Comparison of ENCODE assay signal across 29 cellular contexts in the genomic region with DNA sequence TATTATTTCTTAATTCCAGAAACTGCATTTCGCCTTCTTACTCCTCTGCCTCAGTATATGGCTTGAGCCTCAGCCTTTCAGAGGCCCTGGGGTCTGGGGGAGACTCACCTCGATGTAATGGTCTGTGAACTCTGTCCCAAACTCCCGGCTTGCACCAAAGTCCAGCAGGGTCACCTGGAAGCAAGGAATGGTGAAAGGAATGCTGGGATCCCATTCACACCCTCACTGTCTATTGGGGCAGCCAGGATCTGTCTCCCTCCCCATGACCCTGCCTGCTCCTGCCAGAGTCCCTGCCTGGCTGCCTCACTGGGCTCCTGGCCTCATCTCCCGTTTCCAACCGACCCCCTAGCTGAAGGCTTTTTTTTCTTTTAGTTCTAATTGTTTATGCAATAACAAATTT.
"Had no signal": no experiment of that assay in that cellular context is flagged by ENCODE, and none has a peak within 500 bp of the region (broad histone marks: within the 10 kb centered on the region; RNA-seq: fewer than 3 reads in every experiment).

No MANE protein-coding gene starts in this region.

- H3K9me3 Mint-ChIP-seq: activated CD4-positive, alpha-beta memory T cell treated with anti-CD3 and anti-CD28 coated beads, Interleukin-2, amount 10 ng/mL, durations not matched to agents 7 days and 5 days; activated CD4-positive, alpha-beta T cell treated with anti-CD3 and anti-CD28 coated beads, Interleukin-2, amount 10 ng/mL, durations not matched to agents 7 days and 5 days; activated naive CD4-positive, alpha-beta T cell treated with anti-CD3 and anti-CD28 coated beads, Interleukin-2, amount 10 ng/mL, durations not matched to agents 7 days and 5 days; activated naive CD4-positive, alpha-beta T cell treated with anti-CD3 and anti-CD28 coated beads, Interleukin-2, amount 50 U/mL, for 72 hours; activated naive CD8-positive, alpha-beta T cell treated with anti-CD3 and anti-CD28 coated beads, Interleukin-2, amount 10 ng/mL, durations not matched to agents 7 days and 5 days; activated T-cell treated with anti-CD3 and anti-CD28 coated beads, Interleukin-2, amount 50 U/mL, for 24 hours; activated T-cell treated with anti-CD3 and anti-CD28 coated beads, Interleukin-2, amount 50 U/mL, for 72 hours; central memory CD8-positive, alpha-beta T cell; dendritic cell treated with granulocyte-macrophage colony-stimulating factor and Interleukin-4, amounts not matched to agents 40 ng/mL and 50 ng/mL, for 4 days; endodermal cell had no signal

- H3K36me3 ChIP-seq: brain microvascular endothelial cell had no signal

- H3K27me3 ChIP-seq: ascending aorta, brain microvascular endothelial cell, dorsolateral prefrontal cortex, heart left ventricle had no signal

- FAIRE-seq: bronchial epithelial cell, frontal cortex had no signal

- H3K4me3 Mint-ChIP-seq: activated CD4-positive, alpha-beta memory T cell treated with anti-CD3 and anti-CD28 coated beads, Interleukin-2, amount 10 ng/mL, durations not matched to agents 7 days and 5 days; activated CD4-positive, alpha-beta T cell treated with anti-CD3 and anti-CD28 coated beads, Interleukin-2, amount 10 ng/mL, durations not matched to agents 7 days and 5 days; activated naive CD4-positive, alpha-beta T cell treated with anti-CD3 and anti-CD28 coated beads, Interleukin-2, amount 10 ng/mL, durations not matched to agents 7 days and 5 days; activated naive CD8-positive, alpha-beta T cell treated with anti-CD3 and anti-CD28 coated beads, Interleukin-2, amount 10 ng/mL, durations not matched to agents 7 days and 5 days; activated T-cell treated with anti-CD3 and anti-CD28 coated beads, Interleukin-2, amount 50 U/mL, for 24 hours; activated T-cell treated with anti-CD3 and anti-CD28 coated beads, Interleukin-2, amount 50 U/mL, for 72 hours; central memory CD8-positive, alpha-beta T cell; dendritic cell treated with granulocyte-macrophage colony-stimulating factor and Interleukin-4, amounts not matched to agents 40 ng/mL and 50 ng/mL, for 4 days; endodermal cell had no signal

- ATAC-seq: activated naive CD4-positive, alpha-beta T cell treated with anti-CD3 and anti-CD28 coated beads, Interleukin-2, amount 50 U/mL, for 72 hours; activated T-cell treated with anti-CD3 and anti-CD28 coated beads, Interleukin-2, amount 50 U/mL, for 72 hours; esophagus mucosa; heart left ventricle had no signal

- H3K27me3 Mint-ChIP-seq: activated CD4-positive, alpha-beta memory T cell treated with anti-CD3 and anti-CD28 coated beads, Interleukin-2, amount 10 ng/mL, durations not matched to agents 7 days and 5 days; activated CD4-positive, alpha-beta T cell treated with anti-CD3 and anti-CD28 coated beads, Interleukin-2, amount 10 ng/mL, durations not matched to agents 7 days and 5 days; activated naive CD4-positive, alpha-beta T cell treated with anti-CD3 and anti-CD28 coated beads, Interleukin-2, amount 10 ng/mL, durations not matched to agents 7 days and 5 days; activated naive CD8-positive, alpha-beta T cell treated with anti-CD3 and anti-CD28 coated beads, Interleukin-2, amount 10 ng/mL, durations not matched to agents 7 days and 5 days; activated T-cell treated with anti-CD3 and anti-CD28 coated beads, Interleukin-2, amount 50 U/mL, for 24 hours; central memory CD8-positive, alpha-beta T cell; dendritic cell treated with granulocyte-macrophage colony-stimulating factor and Interleukin-4, amounts not matched to agents 40 ng/mL and 50 ng/mL, for 4 days had no signal

- H3K4me3 ChIP-seq: ascending aorta, coronary artery, dorsolateral prefrontal cortex, heart left ventricle had no signal

- H3K4me1 Mint-ChIP-seq: activated CD4-positive, alpha-beta memory T cell treated with anti-CD3 and anti-CD28 coated beads, Interleukin-2, amount 10 ng/mL, durations not matched to agents 7 days and 5 days; activated CD4-positive, alpha-beta T cell treated with anti-CD3 and anti-CD28 coated beads, Interleukin-2, amount 10 ng/mL, durations not matched to agents 7 days and 5 days; activated naive CD4-positive, alpha-beta T cell treated with anti-CD3 and anti-CD28 coated beads, Interleukin-2, amount 10 ng/mL, durations not matched to agents 7 days and 5 days; endodermal cell had no signal

- H3K9me3 ChIP-seq: ascending aorta, heart left ventricle had no signal

- DNase-seq: activated CD4-positive, alpha-beta memory T cell treated with anti-CD3 and anti-CD28 coated beads, Interleukin-2, amount 10 ng/mL, durations not matched to agents 7 days and 5 days; activated CD4-positive, alpha-beta T cell treated with anti-CD3 and anti-CD28 coated beads for 1 hour; activated CD4-positive, alpha-beta T cell treated with anti-CD3 and anti-CD28 coated beads for 4 hours; activated CD4-positive, alpha-beta T cell treated with anti-CD3 and anti-CD28 coated beads, Interleukin-2, amount 10 ng/mL, durations not matched to agents 7 days and 5 days; activated CD4-positive, alpha-beta T cell treated with anti-CD3 and anti-CD28 coated beads, Interleukin-2, amount 50 U/mL, for 4 hours; activated CD4-positive, CD25-positive, alpha-beta regulatory T cell; activated CD8-positive, alpha-beta memory T cell treated with anti-CD3 and anti-CD28 coated beads, Interleukin-2, amount 50 U/mL, for 48 hours; activated gamma-delta T cell; activated naive CD4-positive, alpha-beta T cell; activated naive CD4-positive, alpha-beta T cell treated with anti-CD3 and anti-CD28 coated beads, Interleukin-2, amount 10 ng/mL, durations not matched to agents 7 days and 5 days; activated naive CD8-positive, alpha-beta T cell treated with anti-CD3 and anti-CD28 coated beads, Interleukin-2, amount 10 ng/mL, durations not matched to agents 7 days and 5 days; activated T-cell treated with anti-CD3 and anti-CD28 coated beads for 4 hours; activated T-cell treated with anti-CD3 and anti-CD28 coated beads, Interleukin-2, amount 50 U/mL, for 24 hours; activated T-cell treated with anti-CD3 and anti-CD28 coated beads, Interleukin-2, amount 50 U/mL, for 72 hours; brain microvascular endothelial cell; dorsolateral prefrontal cortex; effector memory CD4-positive, alpha-beta T cell; endodermal cell; foreskin fibroblast; heart left ventricle; T-helper 2 cell had no signal

- H3K27ac ChIP-seq: brain microvascular endothelial cell, coronary artery, dorsolateral prefrontal cortex, heart left ventricle had no signal

- H3K36me3 Mint-ChIP-seq: activated naive CD4-positive, alpha-beta T cell treated with anti-CD3 and anti-CD28 coated beads, Interleukin-2, amount 50 U/mL, for 72 hours had no signal

- H3K27ac Mint-ChIP-seq: activated CD4-positive, alpha-beta memory T cell treated with anti-CD3 and anti-CD28 coated beads, Interleukin-2, amount 10 ng/mL, durations not matched to agents 7 days and 5 days; activated CD4-positive, alpha-beta T cell treated with anti-CD3 and anti-CD28 coated beads, Interleukin-2, amount 10 ng/mL, durations not matched to agents 7 days and 5 days; activated naive CD4-positive, alpha-beta T cell treated with anti-CD3 and anti-CD28 coated beads, Interleukin-2, amount 10 ng/mL, durations not matched to agents 7 days and 5 days; activated naive CD4-positive, alpha-beta T cell treated with anti-CD3 and anti-CD28 coated beads, Interleukin-2, amount 50 U/mL, for 72 hours; activated naive CD8-positive, alpha-beta T cell treated with anti-CD3 and anti-CD28 coated beads, Interleukin-2, amount 10 ng/mL, durations not matched to agents 7 days and 5 days; activated T-cell treated with anti-CD3 and anti-CD28 coated beads, Interleukin-2, amount 50 U/mL, for 24 hours; activated T-cell treated with anti-CD3 and anti-CD28 coated beads, Interleukin-2, amount 50 U/mL, for 72 hours; dendritic cell treated with granulocyte-macrophage colony-stimulating factor and Interleukin-4, amounts not matched to agents 40 ng/mL and 50 ng/mL, for 4 days; endodermal cell had no signal
